24 cellular contexts compared by ENCODE assay signal in the genomic region with DNA sequence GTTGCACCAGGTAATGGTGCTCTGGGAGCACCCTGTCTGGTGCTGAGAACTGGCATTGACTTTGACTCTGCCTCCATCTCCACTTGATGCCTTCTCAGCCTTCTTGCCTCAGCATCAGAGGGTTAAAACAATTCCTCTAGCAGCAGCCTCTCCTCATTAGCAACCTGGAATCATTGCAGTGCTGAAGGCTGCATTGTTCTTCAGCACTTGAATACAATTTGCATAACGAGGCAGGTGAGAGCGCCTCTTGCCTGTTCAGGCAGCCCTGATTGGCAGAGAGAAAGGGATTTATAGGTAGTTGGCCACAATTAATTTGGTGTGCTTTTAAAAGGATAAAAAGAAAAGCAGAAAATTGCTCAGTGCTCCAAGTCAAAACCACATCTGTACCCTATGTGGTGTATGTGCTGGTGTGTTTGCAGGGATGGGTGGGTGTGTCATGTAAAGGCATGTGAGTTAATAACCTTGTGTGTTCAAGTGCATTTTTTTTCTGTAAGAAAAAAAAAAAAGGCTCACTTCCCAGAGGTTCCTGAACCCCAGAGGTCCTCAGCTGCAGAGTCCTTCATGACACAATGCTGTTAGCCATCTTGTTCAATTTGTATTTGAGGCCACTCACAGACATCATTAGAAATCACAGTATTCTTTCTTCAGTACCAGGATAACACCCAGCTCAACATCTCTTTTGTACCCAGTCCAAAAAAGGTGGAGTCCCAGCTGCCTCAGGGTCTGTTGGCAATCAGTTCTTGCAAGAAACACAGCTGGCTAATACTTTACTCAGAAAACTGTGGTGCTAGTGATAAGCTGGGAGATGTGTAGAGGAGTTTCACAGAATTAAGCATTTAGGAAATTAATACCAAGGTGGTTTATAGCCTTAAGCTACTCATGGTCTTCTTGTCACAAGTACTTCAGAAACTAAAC.
A peak's percentile ranks its signal among the peaks of the same experiment; 100 is the strongest.
DNase-seq lines count a peak whose midpoint lies in the region; ATAC-seq lines count a peak whose summit lies in the region.
"Had no signal": no experiment of that assay in that cellular context is flagged by ENCODE, and none has a peak within 500 bp of the region (broad histone marks: within the 10 kb centered on the region; RNA-seq: fewer than 3 reads in every experiment).

No MANE protein-coding gene starts in this region.

- peaks cover 4% of the 10 kb centered on the region for H3K4me1 ChIP-seq in NT2/D1 (ENCODE audit: insufficient read depth, insufficient read length)
- H3K4me1 ChIP-seq: Caco-2, left ventricle myocardium inferior, vagina had no signal

- intact Hi-C loops in cardiac septum (cut with DNase I) = no loop called here

- H3K27me3 ChIP-seq in NT2/D1 (ENCODE audit: insufficient read depth, insufficient read length) = no peaks in the 10 kb centered on the region
- H3K27me3 ChIP-seq: BLaER1, neutrophil, vagina had no signal

- H3K9ac ChIP-seq in NT2/D1 (ENCODE audit: insufficient read length, low read depth) = no peak overlapping the region
- H3K9ac ChIP-seq: BLaER1 had no signal

- DNase-seq in DMS79 (lab: John Stamatoyannopoulos, UW) (peak; percentile 70), NT2/D1 (ENCODE audit: low read depth, low spot score) (peak; percentile 70), iPS-NIHi7 (ENCODE audit: extremely low spot score) (peak; percentile 34), cardiac septum (ENCODE audit: low spot score) (no peak), medulla oblongata (ENCODE audit: extremely low spot score) (no peak)
- DNase-seq in Jurkat, Clone E6-1 (ENCODE audit: low read depth, low spot score) = peak; percentile 1
- DNase-seq in activated CD4-positive, alpha-beta T cell treated with anti-CD3 and anti-CD28 coated beads for 1 hour = no peak
- DNase-seq: activated CD4-positive, alpha-beta T cell treated with anti-CD3 and anti-CD28 coated beads for 36 hours; activated naive CD4-positive, alpha-beta T cell treated with anti-CD3 and anti-CD28 coated beads for 36 hours; activated T-cell treated with anti-CD3 and anti-CD28 coated beads, Interleukin-2, amount 50 U/mL, for 4 hours; amygdala; Caco-2; central memory CD4-positive, alpha-beta T cell; KG1; left ventricle myocardium inferior; NCI-H2029 treated with DMSO at 0.1 percent for 48 hours; PC-3; SHP77 treated with DMSO at 0.1 percent for 48 hours; stimulated activated CD4-positive, alpha-beta T cell treated with anti-CD3 and anti-CD28 coated beads, Interleukin-2, amount 100 ng/mL, for 48 hours; stimulated activated naive B cell treated with anti-CD40 and anti-IgM and Interleukin-4, amounts not matched to agents 10 μg/mL and 1 μg/mL and 100 μg/mL, for 72 hours had no signal

- peaks cover 15% of the 10 kb centered on the region; the same call in 1 of the 2 replicates for H3K9me3 ChIP-seq in NT2/D1 (ENCODE audit: insufficient read depth, low read length)
- H3K9me3 ChIP-seq: BLaER1, Caco-2, left ventricle myocardium inferior, neutrophil, vagina had no signal

- H3K4me3 ChIP-seq in Jurkat, Clone E6-1 (ENCODE audit: low read length) = no peak overlapping the region
- no peak overlapping the region for H3K4me3 ChIP-seq in NT2/D1 (ENCODE audit: insufficient read length, low read depth)
- H3K4me3 ChIP-seq: BLaER1, left ventricle myocardium inferior, vagina had no signal

- ATAC-seq in HG03378 (IDR thresholded peaks at IDR 0.05; ENCODE audit: unreplicated experiment) = no peak
- ATAC-seq: activated CD4-positive, alpha-beta T cell treated with anti-CD3 and anti-CD28 coated beads for 36 hours; activated T-cell treated with anti-CD3 and anti-CD28 coated beads, Interleukin-2, amount 50 U/mL, for 4 hours; PC-3; stimulated activated naive B cell treated with anti-CD40 and anti-IgM and Interleukin-4, amounts not matched to agents 10 μg/mL and 1 μg/mL and 100 μg/mL, for 72 hours had no signal

- no peaks in the 10 kb centered on the region for H3K36me3 ChIP-seq in NT2/D1 (ENCODE audit: insufficient read depth, insufficient read length, low read length)
- H3K36me3 ChIP-seq: BLaER1, left ventricle myocardium inferior, neutrophil, vagina had no signal

Comparison
In these comparisons a context has a peak if more than half of its experiments do, and no peak if none do; other contexts are left out.
1. DNase-seq: peak in DMS79 (single experiment), Jurkat, Clone E6-1 (single experiment), NT2/D1 (single experiment) and iPS-NIHi7 (single experiment); none in cardiac septum (single experiment), activated CD4-positive, alpha-beta T cell treated with anti-CD3 and anti-CD28 coated beads for 1 hour (single experiment) and medulla oblongata (single experiment).